ENCODE assay signal across 5 cellular contexts in the genomic region with DNA sequence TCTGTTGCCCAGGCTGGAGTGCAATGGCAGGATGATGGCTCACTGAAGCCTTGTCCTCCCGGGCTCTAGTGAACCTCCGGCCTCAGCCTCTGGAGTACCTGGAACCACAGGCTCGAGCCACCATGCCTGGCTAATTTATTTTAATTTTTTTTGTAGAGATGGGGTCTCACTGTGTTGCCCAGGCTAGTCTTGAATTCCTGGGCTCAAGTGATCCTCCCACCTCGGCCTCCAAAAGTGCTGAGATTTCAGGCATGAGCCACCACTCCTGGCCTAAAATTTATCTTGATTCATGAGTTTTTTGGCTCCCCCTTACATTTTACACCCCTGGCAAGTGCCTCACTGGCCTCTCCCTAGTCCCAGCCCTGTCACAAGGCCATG. TPM values are rescaled to one million over a fixed set of nuclear protein-coding genes. Genes with fewer than 3 reads are reported as not detected.
DNase-seq lines count a peak whose midpoint lies in the region; FAIRE-seq and TF ChIP-seq lines count a peak whose summit lies in the region.

No MANE protein-coding gene starts in this region.

- peaks cover 90 to 99% (median 95%) of the 10 kb centered on the region in 4 donors for H3K4me1 ChIP-seq in stomach

- intact Hi-C loops in stomach (cut with DNase I; ENCODE audit: low total_unique reads): no loop called here

- DNase-seq in RWPE1 (ENCODE audit: low spot score) (no peak), epithelial cell of prostate (ENCODE audit: low read depth, low spot score) (no peak), stomach (no peak), D721Med (ENCODE audit: insufficient read length, low spot score) (no peak), NCI-H524 treated with DMSO at 0.1 percent for 48 hours (lab: John Stamatoyannopoulos, UW) (no peak)

- peak overlapping the region; percentile 86 for H3K27ac ChIP-seq in RWPE1
- peak overlapping the region; percentile 47 for H3K27ac ChIP-seq in epithelial cell of prostate
- peak overlapping the region; percentile 92 to 99 (median 95) for H3K27ac ChIP-seq in stomach

- no peaks in the 10 kb centered on the region for H3K9me3 ChIP-seq in stomach

- no peak for TF ChIP-seq EP300 in stomach (IDR thresholded peaks at IDR 0.05)

- POLR2A ChIA-PET in RWPE1 (lab: Yijun Ruan, JAX; ENCODE audit: low non-redundant PET): interaction anchor here (1.4 kb wide), 1 partner anchor 20 kb away, joined by 6 read pairs; no protein-coding TSS in a partner anchor

- TF ChIP-seq CTCF in RWPE1 (conservative IDR thresholded peaks at IDR 0.05; ENCODE audit: low read depth) (no peak), stomach (IDR thresholded peaks at IDR 0.05) (no peak), D721Med (IDR thresholded peaks at IDR 0.05; ENCODE audit: insufficient read depth, missing control alignments) (no peak)

- 69 to 81% (median 71%) methylated on average over 4 of the region's 4 CpGs for WGBS in stomach, 5 donors

- no peaks in the 10 kb centered on the region for H3K36me3 ChIP-seq in stomach

- CTCF ChIA-PET in RWPE1 (lab: Yijun Ruan, JAX): interaction anchor here (0.6 to 1.7 kb wide), 10 partner anchors 8 to 125 kb away, joined by 3 to 7 read pairs (median 4); no protein-coding TSS in a partner anchor

- peak overlapping the region in 1 of 4 donors; percentile 86 for H3K4me3 ChIP-seq in stomach

- FAIRE-seq in D721Med (lab: Jason Lieb, UNC): no peak

- H3K27me3 ChIP-seq in stomach: no peaks in the 10 kb centered on the region

- no peak for TF ChIP-seq POLR2A in stomach (IDR thresholded peaks at IDR 0.05)

RNA-seq across cellular contexts. Expression of a gene that starts 2.5 kb away (rescaled TPM):
- total RNA-seq in stomach: 100 to 1,000 TPM in 2 of 5 donors, 10 to 100 TPM in 3; 26.4 to 217 (median 77.4) TPM
- polyA plus RNA-seq in stomach: 10 to 100 TPM; 22.6 to 33.5 (median 29.0) TPM

RNA-seq across cellular contexts. Expression of a gene that starts 4.2 kb away (rescaled TPM):
- total RNA-seq in stomach: not detected
- 1 to 10 TPM in 1 of 3 donors, under 1 TPM in 1, not detected in 1; 0.95 to 3.4 TPM for polyA plus RNA-seq in stomach

RNA-seq across cellular contexts. Expression of a gene that starts 26.0 kb away (rescaled TPM):
- 100 to 1,000 TPM; 168 to 414 (median 370) TPM for total RNA-seq in stomach
- 100 to 1,000 TPM; 267 to 549 (median 348) TPM for polyA plus RNA-seq in stomach

RNA-seq across cellular contexts. Expression of a gene that starts 36.4 kb away (rescaled TPM):
- 10 to 100 TPM in 4 of 5 donors, 1 to 10 TPM in 1; 1.4 to 60.1 (median 27.0) TPM for total RNA-seq in stomach
- 10 to 100 TPM in 2 of 3 donors, 1 to 10 TPM in 1; 7.3 to 17.2 (median 16.6) TPM for polyA plus RNA-seq in stomach

RNA-seq across cellular contexts. Expression of a gene that starts 44.4 kb away (rescaled TPM):
- total RNA-seq in stomach: 10 to 100 TPM in 1 of 5 donors, 1 to 10 TPM in 1, under 1 TPM in 1, not detected in 2; 0.89 to 23.5 (median 3.5) TPM
- polyA plus RNA-seq in stomach: 10 to 100 TPM in 2 of 3 donors, 1 to 10 TPM in 1; 9.9 to 14.2 (median 10.6) TPM
